ENCODE assay signal across 8 cellular contexts in the genomic region with DNA sequence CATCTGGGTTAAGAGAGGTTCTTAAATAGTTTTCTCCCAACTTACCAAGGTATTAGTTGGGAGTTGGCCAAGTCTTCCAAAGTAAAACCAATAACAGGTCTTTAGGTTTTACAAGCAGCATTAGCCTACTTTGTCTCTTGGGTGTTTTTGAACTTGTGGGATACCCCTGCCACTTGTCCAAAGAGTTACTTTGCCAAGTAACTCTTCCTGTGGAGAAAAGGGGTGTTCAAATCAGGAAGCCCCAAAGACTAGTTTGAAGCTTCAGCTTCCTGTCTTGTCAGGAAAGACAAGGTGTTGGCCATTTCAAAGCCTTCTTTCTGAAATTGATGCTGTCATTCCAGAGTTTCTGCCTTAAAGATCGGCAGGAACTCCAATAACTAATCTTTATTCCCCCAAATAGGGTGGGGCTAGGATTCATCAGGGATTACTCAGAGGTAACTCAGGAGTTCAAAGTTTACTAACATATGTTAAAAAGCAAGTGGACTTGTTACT. TPM values are rescaled to one million over a fixed set of nuclear protein-coding genes. Genes with fewer than 3 reads are reported as not detected.
A peak's percentile ranks its signal among the peaks of the same experiment; 100 is the strongest.
DNase-seq lines count a peak whose midpoint lies in the region; ATAC-seq and TF ChIP-seq lines count a peak whose summit lies in the region.

No MANE protein-coding gene starts in this region.

- H3K27ac Mint-ChIP-seq in activated B cell treated with CpG ODN at 0.5 μM for 24 hours, result peak overlapping the region; percentile 91
- H3K27ac Mint-ChIP-seq in stimulated activated effector memory CD8-positive, alpha-beta T cell treated with anti-CD3 and anti-CD28 coated beads, Interleukin-12 subunit alpha, Interleukin-12 subunit beta, amount 100 ng/mL, for 72 hours, result peak overlapping the region; percentile 90

- no peaks in the 10 kb centered on the region for H3K27me3 Mint-ChIP-seq in activated B cell treated with CpG ODN at 0.5 μM for 24 hours

- no peaks in the 10 kb centered on the region for H3K9me3 ChIP-seq in right atrium auricular region

- no peaks in the 10 kb centered on the region for H3K9me3 Mint-ChIP-seq in activated B cell treated with CpG ODN at 0.5 μM for 24 hours
- no peaks in the 10 kb centered on the region for H3K9me3 Mint-ChIP-seq in stimulated activated effector memory CD8-positive, alpha-beta T cell treated with anti-CD3 and anti-CD28 coated beads, Interleukin-12 subunit alpha, Interleukin-12 subunit beta, amount 100 ng/mL, for 72 hours

- no peak for DNase-seq in right atrium auricular region (ENCODE audit: low spot score)
- DNase-seq in Right ventricle myocardium superior, result no peak
- DNase-seq in activated B cell treated with CpG ODN at 0.5 μM for 24 hours, result no peak
- no peak for DNase-seq in stimulated activated effector memory CD8-positive, alpha-beta T cell treated with anti-CD3 and anti-CD28 coated beads, Interleukin-12 subunit alpha, Interleukin-12 subunit beta, amount 100 ng/mL, for 72 hours (ENCODE audit: low spot score in 2 of 2)
- DNase-seq in GM19238 (ENCODE audit: insufficient read length, low spot score), result no peak
- no peak for DNase-seq in NCI-H82 treated with DMSO at 0.1 percent for 48 hours (lab: John Stamatoyannopoulos, UW; ENCODE audit: unreplicated experiment)
- DNase-seq in HUDEP-2 (lab: John Stamatoyannopoulos, UW; ENCODE audit: unreplicated experiment in 76 of 76), result no peak

- peak overlapping the region; percentile 94 for H3K4me3 Mint-ChIP-seq in activated B cell treated with CpG ODN at 0.5 μM for 24 hours
- peak overlapping the region; percentile 85 for H3K4me3 Mint-ChIP-seq in stimulated activated effector memory CD8-positive, alpha-beta T cell treated with anti-CD3 and anti-CD28 coated beads, Interleukin-12 subunit alpha, Interleukin-12 subunit beta, amount 100 ng/mL, for 72 hours

- H3K36me3 ChIP-seq in right atrium auricular region, result peaks cover 15% of the 10 kb centered on the region

- ATAC-seq in Right ventricle myocardium superior (ENCODE audit: poor library complexity) (no peak), activated B cell treated with CpG ODN at 0.5 μM for 24 hours (ENCODE audit: low read depth) (no peak)
- ATAC-seq in stimulated activated effector memory CD8-positive, alpha-beta T cell treated with anti-CD3 and anti-CD28 coated beads, Interleukin-12 subunit alpha, Interleukin-12 subunit beta, amount 100 ng/mL, for 72 hours, result no peak

- H3K27ac ChIP-seq in right atrium auricular region, result peak overlapping the region; percentile 78

- H3K4me1 Mint-ChIP-seq in activated B cell treated with CpG ODN at 0.5 μM for 24 hours, result peaks cover 54% of the 10 kb centered on the region
- peaks cover 50% of the 10 kb centered on the region for H3K4me1 Mint-ChIP-seq in stimulated activated effector memory CD8-positive, alpha-beta T cell treated with anti-CD3 and anti-CD28 coated beads, Interleukin-12 subunit alpha, Interleukin-12 subunit beta, amount 100 ng/mL, for 72 hours

- intact Hi-C loops in Right ventricle myocardium superior (cut with DNase I), result loop anchor here (10.0 kb wide), 1 partner anchor 74 kb away; the partner anchor contains the start of gene VAPB
- intact Hi-C loops in activated B cell treated with CpG ODN at 0.5 μM for 24 hours (cut with micrococcal nuclease), result no loop called here

- CTCF ChIA-PET in activated B cell treated with CpG ODN at 0.5 μM for 24 hours (lab: Charles Lee), result no interaction called here

- peaks cover 33% of the 10 kb centered on the region for H3K36me3 Mint-ChIP-seq in activated B cell treated with CpG ODN at 0.5 μM for 24 hours (ENCODE audit: low read depth)
- H3K36me3 Mint-ChIP-seq in stimulated activated effector memory CD8-positive, alpha-beta T cell treated with anti-CD3 and anti-CD28 coated beads, Interleukin-12 subunit alpha, Interleukin-12 subunit beta, amount 100 ng/mL, for 72 hours, result peaks cover 56% of the 10 kb centered on the region

- H3K4me3 ChIP-seq in right atrium auricular region (peak overlapping the region; percentile 94 to 98), iPS-11a (ENCODE audit: low read depth, low read length) (peak overlapping the region; percentile 79)

- POLR2A ChIA-PET in activated B cell treated with CpG ODN at 0.5 μM for 24 hours (lab: Charles Lee), result interaction anchor here (0.8 to 2.1 kb wide), 5 partner anchors 32 to 680 kb away, joined by 3 to 27 read pairs (median 5); partner anchors contain the start of genes STX16 and VAPB

- no peaks in the 10 kb centered on the region for H3K27me3 ChIP-seq in right atrium auricular region

- TF ChIP-seq CTCF in right atrium auricular region (IDR thresholded peaks at IDR 0.05) (no peak), activated B cell treated with CpG ODN at 0.5 μM for 24 hours (IDR thresholded peaks at IDR 0.05) (no peak)

- H3K4me1 ChIP-seq in right atrium auricular region, result peaks cover 0 to 21% of the 10 kb centered on the region in 2 donors

RNA-seq across cellular contexts. Expression of gene RAB22A, which starts 0.8 kb away (rescaled TPM):
- 1 to 10 TPM; 7.5 to 9.3 TPM for total RNA-seq in right atrium auricular region
- total RNA-seq in Right ventricle myocardium superior, result 5.8 TPM
- total RNA-seq in activated B cell treated with CpG ODN at 0.5 μM for 24 hours, result 14.4 and 15.7 TPM in 2 replicates
